8 cellular contexts compared by ENCODE assay signal in genomic region chr15:75843618-75844610, GRCh38. TPM values are rescaled to one million over a fixed set of nuclear protein-coding genes. Genes with fewer than 3 reads are reported as not detected.
DNase-seq lines count a peak whose midpoint lies in the region; ATAC-seq and TF ChIP-seq lines count a peak whose summit lies in the region.

No MANE protein-coding gene starts in this region.

- ATAC-seq in GM18909 (IDR thresholded peaks at IDR 0.05; ENCODE audit: poor library complexity, unreplicated experiment) (peak; percentile 60), HG03175 (IDR thresholded peaks at IDR 0.05; ENCODE audit: unreplicated experiment) (peak; percentile 50), esophagus mucosa (peak; percentile 82)
- ATAC-seq in stimulated activated memory B cell treated with anti-CD40 and anti-IgM and Interleukin-4, amounts not matched to agents 10 μg/mL and 1 μg/mL and 100 μg/mL, for 72 hours = peak; percentile 78

- no peaks in the 10 kb centered on the region for H3F3A ChIP-seq in OCI-LY1 (ENCODE audit: insufficient read depth, low read length)

- H3K9ac ChIP-seq in OCI-LY1 (ENCODE audit: low read length) (peak overlapping the region; percentile 74), mucosa of stomach (ENCODE audit: low read length) (peak overlapping the region; percentile 83)

- peak overlapping the region; percentile 74 for H2AFZ ChIP-seq in ACC112 (ENCODE audit: low read length, unreplicated experiment)
- H2AFZ ChIP-seq in OCI-LY1 (ENCODE audit: low read length) = no peak overlapping the region

- H3K36me3 ChIP-seq in ACC112 (ENCODE audit: insufficient read depth, low read length) (no peaks in the 10 kb centered on the region), OCI-LY1 (ENCODE audit: insufficient read depth, low read length) (no peaks in the 10 kb centered on the region), mucosa of stomach (ENCODE audit: control insufficient read depth, insufficient read depth, low read length) (no peaks in the 10 kb centered on the region)

- TF ChIP-seq CTCF in OCI-LY1 (IDR thresholded peaks at IDR 0.05; ENCODE audit: low read length) = peak; percentile 21; the same call in 1 of the 2 replicates

- H3K27me3 ChIP-seq in ACC112 (ENCODE audit: insufficient read depth, low read length) (no peaks in the 10 kb centered on the region), OCI-LY1 (ENCODE audit: insufficient read depth, low read length) (no peaks in the 10 kb centered on the region), mucosa of stomach (ENCODE audit: control insufficient read depth, insufficient read depth, low read length) (peaks cover 7% of the 10 kb centered on the region)

- H3K36me3 Mint-ChIP-seq in stimulated activated memory B cell treated with anti-CD40 and anti-IgM and Interleukin-4, amounts not matched to agents 10 μg/mL and 1 μg/mL and 100 μg/mL, for 72 hours = no peaks in the 10 kb centered on the region

- H3K4me3 ChIP-seq in ACC112 (ENCODE audit: low read depth, low read length) = peak overlapping the region; percentile 94
- H3K4me3 ChIP-seq in OCI-LY1 (ENCODE audit: low read depth, low read length, poor library complexity, severe bottlenecking) = peak overlapping the region; percentile 71
- H3K4me3 ChIP-seq in mucosa of stomach (ENCODE audit: low read length) = peak overlapping the region; percentile 60

- H3K9me3 Mint-ChIP-seq in stimulated activated memory B cell treated with anti-CD40 and anti-IgM and Interleukin-4, amounts not matched to agents 10 μg/mL and 1 μg/mL and 100 μg/mL, for 72 hours = no peaks in the 10 kb centered on the region

- DNase-seq in activated T-cell treated with anti-CD3 and anti-CD28 coated beads, Interleukin-2, amount 50 U/mL, for 48 hours = peak; percentile 70 to 73

- H3K4me2 ChIP-seq in OCI-LY1 (ENCODE audit: low read length) = peak overlapping the region; percentile 83

- H3K9me2 ChIP-seq in OCI-LY1 (ENCODE audit: low read depth, low read length) = no peaks in the 10 kb centered on the region

- H3K9me3 ChIP-seq in OCI-LY1 (ENCODE audit: low read length) (no peaks in the 10 kb centered on the region), mucosa of stomach (ENCODE audit: control insufficient read depth, low read length) (no peaks in the 10 kb centered on the region)

- peaks cover 21% of the 10 kb centered on the region for H3K4me1 ChIP-seq in ACC112 (ENCODE audit: control insufficient read depth, insufficient read depth, low read length, unreplicated experiment)
- peaks cover 38% of the 10 kb centered on the region for H3K4me1 ChIP-seq in OCI-LY1 (ENCODE audit: insufficient read depth, low read length, severe bottlenecking)
- H3K4me1 ChIP-seq in mucosa of stomach (ENCODE audit: control insufficient read depth, insufficient read depth, low read length) = peaks cover 18% of the 10 kb centered on the region

- no peaks in the 10 kb centered on the region for H4K20me1 ChIP-seq in OCI-LY1 (ENCODE audit: insufficient read depth, low read length)

- H3K27ac Mint-ChIP-seq in stimulated activated memory B cell treated with anti-CD40 and anti-IgM and Interleukin-4, amounts not matched to agents 10 μg/mL and 1 μg/mL and 100 μg/mL, for 72 hours = peak overlapping the region; percentile 74

- H3K79me2 ChIP-seq in ACC112 (ENCODE audit: control insufficient read depth, insufficient read depth, low read length, unreplicated experiment) = peaks cover 47% of the 10 kb centered on the region
- peaks cover 23% of the 10 kb centered on the region; the same call in 1 of the 2 replicates for H3K79me2 ChIP-seq in OCI-LY1 (ENCODE audit: insufficient read depth, low read length)

- peaks cover 43% of the 10 kb centered on the region for H3K4me1 Mint-ChIP-seq in stimulated activated memory B cell treated with anti-CD40 and anti-IgM and Interleukin-4, amounts not matched to agents 10 μg/mL and 1 μg/mL and 100 μg/mL, for 72 hours

- H3K27me3 Mint-ChIP-seq in stimulated activated memory B cell treated with anti-CD40 and anti-IgM and Interleukin-4, amounts not matched to agents 10 μg/mL and 1 μg/mL and 100 μg/mL, for 72 hours = no peaks in the 10 kb centered on the region

- H3K4me3 Mint-ChIP-seq in stimulated activated memory B cell treated with anti-CD40 and anti-IgM and Interleukin-4, amounts not matched to agents 10 μg/mL and 1 μg/mL and 100 μg/mL, for 72 hours = peak overlapping the region; percentile 83

- H3K27ac ChIP-seq in ACC112 (ENCODE audit: low read depth, low read length) = peak overlapping the region; percentile 22; the same call in 1 of the 2 replicates
- no peak overlapping the region for H3K27ac ChIP-seq in OCI-LY1 (ENCODE audit: low read depth, low read length, poor library complexity, severe bottlenecking)

RNA-seq across cellular contexts. Expression of gene UBE2Q2, which starts 0.7 kb away (rescaled TPM):
- total RNA-seq in esophagus mucosa = 20.9 TPM

RNA-seq across cellular contexts. Expression of gene FBXO22, which starts 59.8 kb away (rescaled TPM):
- total RNA-seq in esophagus mucosa = 23.8 TPM
